Comparison of ENCODE assay signal across 15 cellular contexts in genomic region chr17:81256616-81257015, GRCh38. TPM values are rescaled to one million over a fixed set of nuclear protein-coding genes. Genes with fewer than 3 reads are reported as not detected.
DNase-seq lines count a peak whose midpoint lies in the region; ATAC-seq and TF ChIP-seq lines count a peak whose summit lies in the region.
"Had no signal": no experiment of that assay in that cellular context is flagged by ENCODE, and none has a peak within 500 bp of the region (broad histone marks: within the 10 kb centered on the region; RNA-seq: fewer than 3 reads in every experiment).

No MANE protein-coding gene starts in this region.

- no peak overlapping the region for H3K27ac Mint-ChIP-seq in HFFc6
- H3K27ac Mint-ChIP-seq: activated CD4-positive, alpha-beta memory T cell treated with anti-CD3 and anti-CD28 coated beads for 36 hours; endodermal cell; GM23338 had no signal

- no peaks in the 10 kb centered on the region for H3K36me3 Mint-ChIP-seq in HFFc6 (ENCODE audit: low read depth)

- peaks cover 17% of the 10 kb centered on the region; the same call in 1 of the 2 replicates for H3K4me1 Mint-ChIP-seq in HFFc6 (ENCODE audit: low read depth)

- peaks cover 2% of the 10 kb centered on the region; the same call in 1 of the 2 replicates for H3K27me3 Mint-ChIP-seq in HFFc6 (ENCODE audit: insufficient read depth)
- H3K27me3 Mint-ChIP-seq: activated CD4-positive, alpha-beta memory T cell treated with anti-CD3 and anti-CD28 coated beads for 36 hours; central memory CD8-positive, alpha-beta T cell had no signal

- in situ Hi-C loops in ACHN (cut with HindIII; ENCODE audit: low pct_ligation_motif_present, low pct_unique_long_range_greater_than_20kb, low sequenced_read_pairs), result no loop called here

- no peak overlapping the region for H3K4me3 ChIP-seq in cardiac fibroblast (replicated peaks in 1 of 2; ENCODE audit: low read depth in 2 of 2, low read length in 2 of 2)
- H3K4me3 ChIP-seq: GM23338, upper lobe of right lung had no signal

- H3K9me3 Mint-ChIP-seq in HFFc6, result no peaks in the 10 kb centered on the region
- H3K9me3 Mint-ChIP-seq: activated CD4-positive, alpha-beta memory T cell treated with anti-CD3 and anti-CD28 coated beads for 36 hours; central memory CD8-positive, alpha-beta T cell; endodermal cell; GM23338 had no signal

- no peak for TF ChIP-seq CTCF in HFFc6 (IDR thresholded peaks at IDR 0.05)
- no peak for TF ChIP-seq CTCF in cardiac fibroblast (IDR thresholded peaks at IDR 0.05; ENCODE audit: low read depth, low read length)

- no peak overlapping the region for H3K4me3 Mint-ChIP-seq in HFFc6
- H3K4me3 Mint-ChIP-seq: activated CD4-positive, alpha-beta memory T cell treated with anti-CD3 and anti-CD28 coated beads for 36 hours; central memory CD8-positive, alpha-beta T cell; endodermal cell; GM23338 had no signal

- ATAC-seq in GM21423 (IDR thresholded peaks at IDR 0.05; ENCODE audit: unreplicated experiment), result no peak
- ATAC-seq: GM23338, upper lobe of right lung had no signal

- peak; percentile 76 for DNase-seq in ACHN
- peak; percentile 20 for DNase-seq in HFFc6
- peak; percentile 33 to 85 for DNase-seq in cardiac fibroblast (ENCODE audit: low read depth in 2 of 2)
- DNase-seq in kidney glomerular epithelial cell (lab: John Stamatoyannopoulos, UW), result peak; percentile 60
- no peak for DNase-seq in NCI-H2107 treated with DMSO at 0.1 percent for 48 hours (lab: John Stamatoyannopoulos, UW; ENCODE audit: unreplicated experiment)
- DNase-seq in GF-D8 (lab: John Stamatoyannopoulos, UW), result no peak
- DNase-seq in ecto neural progenitor cell (ENCODE audit: low spot score), result no peak
- DNase-seq: activated CD4-positive, alpha-beta memory T cell treated with anti-CD3 and anti-CD28 coated beads for 36 hours; DMS 273 treated with DMSO at 0.1 percent for 48 hours; endodermal cell; NCI-H69; upper lobe of right lung had no signal

RNA-seq across cellular contexts. Expression of gene NDUFAF8, which starts 17.5 kb away (rescaled TPM):
- 100 to 1,000 TPM in 1 of 6 experiments, 10 to 100 TPM in 5; 67.0 to 103 (median 87.9) TPM for total RNA-seq in HFFc6 (2021; fragmentation: NEBNext Ultra II Directional; extraction: Animal tissue kit (Norgen Biotek cat#: 25700))

RNA-seq across cellular contexts. Expression of gene TEPSIN, which starts 17.8 kb away (rescaled TPM):
- 10 to 100 TPM; 16.2 to 22.5 (median 19.0) TPM for total RNA-seq in HFFc6 (2021; fragmentation: NEBNext Ultra II Directional; extraction: Animal tissue kit (Norgen Biotek cat#: 25700))

RNA-seq across cellular contexts. Expression of gene CEP131, which starts 33.9 kb away (rescaled TPM):
- total RNA-seq in HFFc6 (2021; fragmentation: NEBNext Ultra II Directional; extraction: Animal tissue kit (Norgen Biotek cat#: 25700)), result 10 to 100 TPM in 4 of 6 experiments, 1 to 10 TPM in 2; 8.3 to 13.2 (median 10.7) TPM

RNA-seq across cellular contexts. Expression of gene SLC38A10, which starts 38.5 kb away (rescaled TPM):
- total RNA-seq in HFFc6 (2021; fragmentation: NEBNext Ultra II Directional; extraction: Animal tissue kit (Norgen Biotek cat#: 25700)), result 10 to 100 TPM; 71.2 to 88.3 (median 72.2) TPM

Comparison
In these comparisons a context has a peak if more than half of its experiments do, and no peak if none do; other contexts are left out.
1. DNase-seq: peak in ACHN (single experiment), HFFc6 (single experiment), cardiac fibroblast (2 of 2) and kidney glomerular epithelial cell (single experiment); none in NCI-H2107 treated with DMSO at 0.1 percent for 48 hours (single experiment), GF-D8 (single experiment) and ecto neural progenitor cell (single experiment).